In the genomic region with DNA sequence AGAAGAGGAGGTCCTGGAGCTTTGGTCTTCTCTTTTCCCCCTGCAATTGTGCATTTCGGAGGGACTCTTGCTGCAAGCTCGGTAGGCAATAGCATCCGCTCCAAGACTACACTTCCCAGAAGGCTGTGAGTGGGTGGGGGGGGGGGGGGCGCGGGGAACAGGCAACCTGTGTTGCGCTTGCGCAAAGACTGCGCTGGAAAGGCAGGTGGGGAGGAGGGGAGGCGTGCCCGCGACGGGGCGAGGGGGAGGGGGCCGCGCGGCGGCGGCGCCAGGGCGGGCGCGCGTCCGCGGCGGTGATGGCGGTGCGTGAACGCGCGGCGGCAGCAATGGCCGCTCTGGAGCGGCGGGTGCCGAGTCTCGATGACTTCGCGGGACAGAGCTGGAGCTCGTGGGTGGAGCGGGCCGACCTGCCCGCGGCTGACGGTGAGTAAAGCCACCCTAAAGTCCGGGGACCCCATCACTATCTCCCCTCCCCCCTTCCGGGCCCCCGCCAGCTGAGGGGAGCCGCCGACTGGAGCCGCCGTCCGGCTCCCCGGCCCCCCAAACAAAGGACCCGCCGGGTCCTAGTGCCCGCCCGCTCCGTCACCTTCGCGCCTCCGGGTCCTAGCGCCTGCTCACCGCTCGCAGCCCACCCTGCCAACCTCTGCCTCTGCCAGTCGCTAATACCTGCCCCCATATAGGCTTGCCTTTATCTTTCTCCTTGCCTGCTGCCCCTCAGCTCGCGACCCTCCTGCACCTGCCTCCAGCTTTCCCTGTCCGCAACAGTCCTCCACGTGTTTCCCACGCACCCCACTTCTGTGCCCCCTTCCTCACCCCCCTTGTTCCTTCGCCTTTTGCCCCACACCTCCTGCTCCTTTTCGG, we compare ENCODE assay signal across 1 cellular context.
TF ChIP-seq lines count a peak whose summit lies in the region.

A gene with protein sequence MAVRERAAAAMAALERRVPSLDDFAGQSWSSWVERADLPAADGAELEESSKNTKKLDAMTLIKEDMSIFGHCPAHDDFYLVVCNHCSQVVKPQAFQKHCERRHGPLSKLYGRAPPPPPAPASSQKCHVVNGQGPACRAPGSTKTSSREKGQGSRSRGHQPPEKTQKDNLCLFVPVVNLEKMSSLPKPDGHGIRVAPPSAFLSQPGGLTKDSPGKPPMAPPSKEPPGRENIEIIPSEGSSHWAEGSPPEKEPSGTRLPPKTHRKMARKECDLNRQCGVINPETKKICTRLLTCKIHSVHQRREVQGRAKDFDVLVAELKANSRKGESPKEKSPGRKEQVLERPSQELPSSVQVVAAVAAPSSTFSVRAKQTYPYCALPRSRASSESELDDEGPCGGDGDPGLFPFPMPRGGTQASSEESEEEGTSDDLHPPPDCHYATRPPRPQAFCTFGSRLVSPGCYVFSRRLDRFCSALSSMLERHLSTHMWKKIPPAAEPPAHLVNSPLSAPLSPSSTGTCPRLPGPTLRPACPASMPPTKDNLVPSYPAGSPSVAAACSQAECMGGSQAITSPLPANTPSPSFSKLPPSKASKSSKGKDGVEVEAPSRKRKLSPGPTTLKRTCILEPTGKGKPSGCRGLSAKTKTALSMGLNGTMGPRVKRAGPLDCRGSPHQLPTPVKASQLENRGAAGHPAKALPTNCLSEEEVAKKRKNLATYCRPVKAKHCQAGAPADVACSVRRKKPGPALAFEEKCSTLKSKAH (plus strand): TSS at position 248 of the 861 bp plus-strand sequence. CDS start 49 bp downstream, at position 297.

TF ChIP-seq in HepG2, 621 proteins besides CTCF, POLR2A, EP300 and RAD21 (continued from another document and continues in another):
- TF ChIP-seq TSC22D2 (CRISPR knock-in tag; IDR thresholded peaks at IDR 0.05; ENCODE audit: borderline replicate concordance) (0 out of 2 replicates have a peak, but pooled peaks have one; percentile 36), ZFYVE20 (CRISPR knock-in tag; IDR thresholded peaks at IDR 0.05; ENCODE audit: borderline replicate concordance, low read depth) (0 out of 2 replicates have a peak, but pooled peaks have one; percentile 50), MTERF4 (CRISPR knock-in tag; IDR thresholded peaks at IDR 0.05) (peak; percentile 85; the same call in 1 of the 2 replicates), ZBTB8A (CRISPR knock-in tag; IDR thresholded peaks at IDR 0.05; ENCODE audit: borderline replicate concordance, low read depth) (0 out of 2 replicates have a peak, but pooled peaks have one; percentile 26), ARHGAP35 (CRISPR knock-in tag; IDR thresholded peaks at IDR 0.05; ENCODE audit: borderline replicate concordance) (no peak), SMC3 (IDR thresholded peaks at IDR 0.05; ENCODE audit: low read length) (no peak), ATF7 (IDR thresholded peaks at IDR 0.05) (no peak), ATF7 (CRISPR knock-in tag; IDR thresholded peaks at IDR 0.05) (no peak), BCL6 (CRISPR knock-in tag; IDR thresholded peaks at IDR 0.05) (peak; percentile 36; the same call in 1 of the 2 replicates), HOXA7 (CRISPR knock-in tag; IDR thresholded peaks at IDR 0.05) (no peak), GATAD1 (CRISPR knock-in tag; IDR thresholded peaks at IDR 0.05) (0 out of 2 replicates have a peak, but pooled peaks have one; percentile 67), ZNF501 (CRISPR knock-in tag; IDR thresholded peaks at IDR 0.05) (peak; percentile 74), MEIS2 (CRISPR knock-in tag; IDR thresholded peaks at IDR 0.05) (peak; percentile 62; the same call in 1 of the 2 replicates), SNAI1 (CRISPR knock-in tag; IDR thresholded peaks at IDR 0.05; ENCODE audit: borderline replicate concordance) (no peak), USF2 (IDR thresholded peaks at IDR 0.05; ENCODE audit: low read depth, low read length) (no peak), USF2 (CRISPR knock-in tag; IDR thresholded peaks at IDR 0.05; ENCODE audit: borderline replicate concordance) (no peak; the same call in 1 of the 2 replicates), SRSF4 (IDR thresholded peaks at IDR 0.05; ENCODE audit: low read depth, low read length, poor library complexity, severe bottlenecking) (no peak), TAF1 (CRISPR knock-in tag; IDR thresholded peaks at IDR 0.05) (peak; percentile 97), ZEB1 (IDR thresholded peaks at IDR 0.05; ENCODE audit: insufficient replicate concordance, low read depth) (no peak), THAP8 (CRISPR knock-in tag; IDR thresholded peaks at IDR 0.05; ENCODE audit: borderline replicate concordance) (peak; percentile 91; the same call in 1 of the 2 replicates), ZNF569 (CRISPR knock-in tag; IDR thresholded peaks at IDR 0.05; ENCODE audit: borderline replicate concordance) (no peak)
- TF ChIP-seq, protein P1, sequence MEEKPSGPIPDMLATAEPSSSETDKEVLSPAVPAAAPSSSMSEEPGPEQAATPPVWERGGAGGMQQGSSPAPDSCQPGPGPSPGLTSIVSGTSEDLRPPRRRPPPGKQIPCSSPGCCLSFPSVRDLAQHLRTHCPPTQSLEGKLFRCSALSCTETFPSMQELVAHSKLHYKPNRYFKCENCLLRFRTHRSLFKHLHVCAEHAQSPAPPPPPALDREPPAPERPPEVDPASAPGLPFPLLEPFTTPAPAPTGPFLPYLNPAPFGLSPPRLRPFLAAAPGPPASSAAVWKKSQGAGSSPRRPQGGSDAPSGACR (CRISPR knock-in tag; IDR thresholded peaks at IDR 0.05), result peak; percentile 95; the same call in 1 of the 2 replicates
- TF ChIP-seq, protein P2, sequence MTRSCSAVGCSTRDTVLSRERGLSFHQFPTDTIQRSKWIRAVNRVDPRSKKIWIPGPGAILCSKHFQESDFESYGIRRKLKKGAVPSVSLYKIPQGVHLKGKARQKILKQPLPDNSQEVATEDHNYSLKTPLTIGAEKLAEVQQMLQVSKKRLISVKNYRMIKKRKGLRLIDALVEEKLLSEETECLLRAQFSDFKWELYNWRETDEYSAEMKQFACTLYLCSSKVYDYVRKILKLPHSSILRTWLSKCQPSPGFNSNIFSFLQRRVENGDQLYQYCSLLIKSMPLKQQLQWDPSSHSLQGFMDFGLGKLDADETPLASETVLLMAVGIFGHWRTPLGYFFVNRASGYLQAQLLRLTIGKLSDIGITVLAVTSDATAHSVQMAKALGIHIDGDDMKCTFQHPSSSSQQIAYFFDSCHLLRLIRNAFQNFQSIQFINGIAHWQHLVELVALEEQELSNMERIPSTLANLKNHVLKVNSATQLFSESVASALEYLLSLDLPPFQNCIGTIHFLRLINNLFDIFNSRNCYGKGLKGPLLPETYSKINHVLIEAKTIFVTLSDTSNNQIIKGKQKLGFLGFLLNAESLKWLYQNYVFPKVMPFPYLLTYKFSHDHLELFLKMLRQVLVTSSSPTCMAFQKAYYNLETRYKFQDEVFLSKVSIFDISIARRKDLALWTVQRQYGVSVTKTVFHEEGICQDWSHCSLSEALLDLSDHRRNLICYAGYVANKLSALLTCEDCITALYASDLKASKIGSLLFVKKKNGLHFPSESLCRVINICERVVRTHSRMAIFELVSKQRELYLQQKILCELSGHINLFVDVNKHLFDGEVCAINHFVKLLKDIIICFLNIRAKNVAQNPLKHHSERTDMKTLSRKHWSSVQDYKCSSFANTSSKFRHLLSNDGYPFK (CRISPR knock-in tag; IDR thresholded peaks at IDR 0.05; ENCODE audit: borderline replicate concordance), result peak; percentile 32; the same call in 1 of the 2 replicates
- TF ChIP-seq, protein P3, sequence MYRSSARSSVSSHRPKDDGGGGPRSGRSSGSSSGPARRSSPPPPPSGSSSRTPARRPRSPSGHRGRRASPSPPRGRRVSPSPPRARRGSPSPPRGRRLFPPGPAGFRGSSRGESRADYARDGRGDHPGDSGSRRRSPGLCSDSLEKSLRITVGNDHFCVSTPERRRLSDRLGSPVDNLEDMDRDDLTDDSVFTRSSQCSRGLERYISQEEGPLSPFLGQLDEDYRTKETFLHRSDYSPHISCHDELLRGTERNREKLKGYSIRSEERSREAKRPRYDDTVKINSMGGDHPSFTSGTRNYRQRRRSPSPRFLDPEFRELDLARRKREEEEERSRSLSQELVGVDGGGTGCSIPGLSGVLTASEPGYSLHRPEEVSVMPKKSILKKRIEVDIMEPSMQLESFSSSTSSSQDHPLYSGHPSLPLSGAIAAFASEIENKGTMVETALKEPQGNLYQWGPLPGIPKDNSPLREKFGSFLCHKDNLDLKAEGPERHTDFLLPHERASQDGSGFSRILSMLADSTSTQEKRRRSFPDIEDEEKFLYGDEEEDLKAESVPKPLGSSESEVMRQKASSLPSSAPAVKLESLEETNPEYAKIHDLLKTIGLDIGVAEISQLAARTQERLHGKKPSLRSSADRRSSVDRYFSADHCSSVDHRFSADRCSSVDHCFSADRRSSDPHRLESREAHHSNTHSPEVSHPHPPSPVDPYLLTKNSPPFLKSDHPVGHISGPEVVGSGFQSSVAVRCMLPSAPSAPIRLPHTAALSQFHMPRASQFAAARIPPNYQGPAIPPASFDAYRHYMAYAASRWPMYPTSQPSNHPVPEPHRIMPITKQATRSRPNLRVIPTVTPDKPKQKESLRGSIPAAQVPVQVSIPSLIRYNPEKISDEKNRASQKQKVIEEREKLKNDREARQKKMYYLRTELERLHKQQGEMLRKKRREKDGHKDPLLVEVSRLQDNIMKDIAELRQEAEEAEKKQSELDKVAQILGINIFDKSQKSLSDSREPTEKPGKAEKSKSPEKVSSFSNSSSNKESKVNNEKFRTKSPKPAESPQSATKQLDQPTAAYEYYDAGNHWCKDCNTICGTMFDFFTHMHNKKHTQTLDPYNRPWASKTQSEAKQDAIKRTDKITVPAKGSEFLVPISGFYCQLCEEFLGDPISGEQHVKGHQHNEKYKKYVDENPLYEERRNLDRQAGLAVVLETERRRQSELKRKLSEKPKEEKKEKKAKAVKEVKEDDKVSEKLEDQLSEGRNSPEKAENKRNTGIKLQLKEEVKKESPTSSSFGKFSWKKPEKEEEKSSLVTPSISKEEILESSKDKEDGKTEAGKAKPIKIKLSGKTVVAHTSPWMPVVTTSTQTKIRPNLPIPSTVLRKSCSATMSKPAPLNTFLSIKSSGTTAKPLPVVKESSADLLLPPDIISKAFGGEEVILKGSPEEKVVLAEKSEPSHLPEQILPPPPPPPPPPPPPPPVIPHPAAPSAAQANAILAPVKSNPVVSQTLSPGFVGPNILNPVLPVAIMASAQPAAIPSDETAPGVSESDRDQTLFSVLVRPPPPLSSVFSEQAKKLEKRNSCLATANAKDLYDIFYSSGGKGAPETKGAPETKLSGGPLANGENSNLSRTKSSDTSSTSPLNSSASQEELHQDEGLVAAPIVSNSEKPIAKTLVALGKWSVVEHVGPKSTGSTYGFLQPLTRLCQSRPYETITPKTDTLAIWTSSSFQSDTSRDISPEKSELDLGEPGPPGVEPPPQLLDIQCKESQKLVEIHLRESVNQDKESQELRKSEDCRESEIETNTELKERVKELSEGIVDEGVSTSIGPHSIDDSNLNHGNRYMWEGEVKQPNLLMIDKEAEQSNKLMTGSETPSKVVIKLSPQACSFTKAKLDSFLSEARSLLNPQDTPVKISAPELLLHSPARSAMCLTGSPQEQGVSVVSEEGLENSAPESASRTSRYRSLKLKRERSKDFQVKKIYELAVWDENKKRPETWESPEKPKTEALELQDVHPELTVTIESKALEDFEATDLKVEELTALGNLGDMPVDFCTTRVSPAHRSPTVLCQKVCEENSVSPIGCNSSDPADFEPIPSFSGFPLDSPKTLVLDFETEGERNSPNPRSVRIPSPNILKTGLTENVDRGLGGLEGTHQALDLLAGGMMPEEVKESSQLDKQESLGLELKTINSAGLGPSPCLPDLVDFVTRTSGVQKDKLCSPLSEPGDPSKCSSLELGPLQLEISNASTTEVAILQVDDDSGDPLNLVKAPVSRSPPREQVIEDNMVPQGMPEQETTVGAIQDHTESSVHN (CRISPR knock-in tag; IDR thresholded peaks at IDR 0.05), result no peak
- TF ChIP-seq, protein P4, sequence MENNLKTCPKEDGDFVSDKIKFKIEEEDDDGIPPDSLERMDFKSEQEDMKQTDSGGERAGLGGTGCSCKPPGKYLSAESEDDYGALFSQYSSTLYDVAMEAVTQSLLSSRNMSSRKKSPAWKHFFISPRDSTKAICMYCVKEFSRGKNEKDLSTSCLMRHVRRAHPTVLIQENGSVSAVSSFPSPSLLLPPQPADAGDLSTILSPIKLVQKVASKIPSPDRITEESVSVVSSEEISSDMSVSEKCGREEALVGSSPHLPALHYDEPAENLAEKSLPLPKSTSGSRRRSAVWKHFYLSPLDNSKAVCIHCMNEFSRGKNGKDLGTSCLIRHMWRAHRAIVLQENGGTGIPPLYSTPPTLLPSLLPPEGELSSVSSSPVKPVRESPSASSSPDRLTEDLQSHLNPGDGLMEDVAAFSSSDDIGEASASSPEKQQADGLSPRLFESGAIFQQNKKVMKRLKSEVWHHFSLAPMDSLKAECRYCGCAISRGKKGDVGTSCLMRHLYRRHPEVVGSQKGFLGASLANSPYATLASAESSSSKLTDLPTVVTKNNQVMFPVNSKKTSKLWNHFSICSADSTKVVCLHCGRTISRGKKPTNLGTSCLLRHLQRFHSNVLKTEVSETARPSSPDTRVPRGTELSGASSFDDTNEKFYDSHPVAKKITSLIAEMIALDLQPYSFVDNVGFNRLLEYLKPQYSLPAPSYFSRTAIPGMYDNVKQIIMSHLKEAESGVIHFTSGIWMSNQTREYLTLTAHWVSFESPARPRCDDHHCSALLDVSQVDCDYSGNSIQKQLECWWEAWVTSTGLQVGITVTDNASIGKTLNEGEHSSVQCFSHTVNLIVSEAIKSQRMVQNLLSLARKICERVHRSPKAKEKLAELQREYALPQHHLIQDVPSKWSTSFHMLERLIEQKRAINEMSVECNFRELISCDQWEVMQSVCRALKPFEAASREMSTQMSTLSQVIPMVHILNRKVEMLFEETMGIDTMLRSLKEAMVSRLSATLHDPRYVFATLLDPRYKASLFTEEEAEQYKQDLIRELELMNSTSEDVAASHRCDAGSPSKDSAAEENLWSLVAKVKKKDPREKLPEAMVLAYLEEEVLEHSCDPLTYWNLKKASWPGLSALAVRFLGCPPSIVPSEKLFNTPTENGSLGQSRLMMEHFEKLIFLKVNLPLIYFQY (CRISPR knock-in tag; IDR thresholded peaks at IDR 0.05; ENCODE audit: borderline replicate concordance), result 0 out of 2 replicates have a peak, but pooled peaks have one; percentile 25
